Comparison of ENCODE assay signal across 13 cellular contexts in genomic region chr7:94069154-94069739, GRCh38.
DNase-seq lines count a peak whose midpoint lies in the region; ATAC-seq and TF ChIP-seq lines count a peak whose summit lies in the region.
"Had no signal": no experiment of that assay in that cellular context is flagged by ENCODE, and none has a peak within 500 bp of the region (broad histone marks: within the 10 kb centered on the region; RNA-seq: fewer than 3 reads in every experiment).

No MANE protein-coding gene starts in this region.

- no peak overlapping the region for H3K27ac Mint-ChIP-seq in natural killer cell treated with Interleukin-12 subunit alpha and Interleukin-12 subunit beta and Interleukin-15 and Interleukin-18, amount 100 ng/mL, for 72 hours
- no peak overlapping the region for H3K27ac Mint-ChIP-seq in natural killer cell
- H3K27ac Mint-ChIP-seq in stimulated activated effector memory CD8-positive, alpha-beta T cell treated with anti-CD3 and anti-CD28 coated beads, Interleukin-12 subunit alpha, Interleukin-12 subunit beta, amount 100 ng/mL, for 72 hours = no peak overlapping the region

- no peaks in the 10 kb centered on the region for H3K9me3 Mint-ChIP-seq in natural killer cell treated with Interleukin-12 subunit alpha and Interleukin-12 subunit beta and Interleukin-15 and Interleukin-18, amount 100 ng/mL, for 72 hours
- H3K9me3 Mint-ChIP-seq in natural killer cell = no peaks in the 10 kb centered on the region
- H3K9me3 Mint-ChIP-seq in stimulated activated effector memory CD8-positive, alpha-beta T cell treated with anti-CD3 and anti-CD28 coated beads, Interleukin-12 subunit alpha, Interleukin-12 subunit beta, amount 100 ng/mL, for 72 hours = no peaks in the 10 kb centered on the region

- no peak for DNase-seq in natural killer cell treated with Interleukin-12 subunit alpha and Interleukin-12 subunit beta and Interleukin-15 and Interleukin-18, amount 100 ng/mL, for 72 hours (ENCODE audit: low spot score)
- DNase-seq in natural killer cell (no peak), Karpas-422 (peak; percentile 29), smooth muscle cell (lab: John Stamatoyannopoulos, UW; ENCODE audit: unreplicated experiment) (no peak), gastrocnemius medialis (no peak), NCI-H510A (lab: John Stamatoyannopoulos, UW) (no peak)
- no peak for DNase-seq in stimulated activated effector memory CD8-positive, alpha-beta T cell treated with anti-CD3 and anti-CD28 coated beads, Interleukin-12 subunit alpha, Interleukin-12 subunit beta, amount 100 ng/mL, for 72 hours (ENCODE audit: low spot score in 2 of 2)
- DNase-seq: left cardiac atrium, upper lobe of right lung had no signal

- H3K27me3 Mint-ChIP-seq in natural killer cell treated with Interleukin-12 subunit alpha and Interleukin-12 subunit beta and Interleukin-15 and Interleukin-18, amount 100 ng/mL, for 72 hours = peaks cover 34 to 59% of the 10 kb centered on the region in 2 donors
- peaks cover 50 to 89% of the 10 kb centered on the region in 2 donors for H3K27me3 Mint-ChIP-seq in natural killer cell (ENCODE audit: low read depth in 2 of 2)

- H3K27ac ChIP-seq in Karpas-422 (ENCODE audit: low read length) (no peak overlapping the region), smooth muscle cell (ENCODE audit: low read depth) (no peak overlapping the region), gastrocnemius medialis (no peak overlapping the region)
- H3K27ac ChIP-seq: KMS-11, parathyroid adenoma, upper lobe of right lung had no signal

- no peaks in the 10 kb centered on the region for H3F3A ChIP-seq in smooth muscle cell (ENCODE audit: low read depth)

- in situ Hi-C loops in gastrocnemius medialis (cut with MboI; ENCODE audit: low sequenced_read_pairs in 4 of 4) = no loop called here

- no peak for TF ChIP-seq POLR2A in gastrocnemius medialis (IDR thresholded peaks at IDR 0.05)

- WGBS in smooth muscle cell (ENCODE audit: low lambda C conversion rate) = 69% methylated on average over 7 of the region's 7 CpGs

- H3K4me1 ChIP-seq in Karpas-422 (ENCODE audit: low read length) (peaks cover 17% of the 10 kb centered on the region), smooth muscle cell (ENCODE audit: low read depth) (no peaks in the 10 kb centered on the region), gastrocnemius medialis (no peaks in the 10 kb centered on the region)
- H3K4me1 ChIP-seq: parathyroid adenoma, upper lobe of right lung had no signal

- H3K4me2 ChIP-seq in Karpas-422 (ENCODE audit: low read depth, low read length, poor library complexity, severe bottlenecking) = no peak overlapping the region
- H3K4me2 ChIP-seq in smooth muscle cell = no peak overlapping the region
- H3K4me2 ChIP-seq: KMS-11 had no signal

- H3K4me3 ChIP-seq in Karpas-422 (ENCODE audit: low read length) = no peak overlapping the region
- no peak overlapping the region for H3K4me3 ChIP-seq in smooth muscle cell
- H3K4me3 ChIP-seq in gastrocnemius medialis = no peak overlapping the region
- H3K4me3 ChIP-seq: upper lobe of right lung had no signal

- intact Hi-C loops in natural killer cell (cut with micrococcal nuclease) (no loop called here), gastrocnemius medialis (cut with DNase I; ENCODE audit: low total_unique reads) (no loop called here)

- H2AFZ ChIP-seq in Karpas-422 (ENCODE audit: low read length) (no peak overlapping the region), smooth muscle cell (ENCODE audit: low read depth) (no peak overlapping the region)
- H2AFZ ChIP-seq: parathyroid adenoma had no signal

- H3K9me2 ChIP-seq in Karpas-422 (replicated peaks; ENCODE audit: insufficient read depth, low read length) = no peaks in the 10 kb centered on the region

- no peak overlapping the region for H3K4me3 Mint-ChIP-seq in natural killer cell treated with Interleukin-12 subunit alpha and Interleukin-12 subunit beta and Interleukin-15 and Interleukin-18, amount 100 ng/mL, for 72 hours
- no peak overlapping the region for H3K4me3 Mint-ChIP-seq in natural killer cell
- H3K4me3 Mint-ChIP-seq in stimulated activated effector memory CD8-positive, alpha-beta T cell treated with anti-CD3 and anti-CD28 coated beads, Interleukin-12 subunit alpha, Interleukin-12 subunit beta, amount 100 ng/mL, for 72 hours = no peak overlapping the region

- H3K9ac ChIP-seq in Karpas-422 (ENCODE audit: low read length) (no peak overlapping the region), smooth muscle cell (ENCODE audit: low read depth) (no peak overlapping the region)
- H3K9ac ChIP-seq: KMS-11, parathyroid adenoma had no signal

- H3K9me3 ChIP-seq in Karpas-422 (ENCODE audit: low read length) = no peaks in the 10 kb centered on the region
- H3K9me3 ChIP-seq in smooth muscle cell (replicated peaks; ENCODE audit: low read depth) = no peaks in the 10 kb centered on the region
- no peaks in the 10 kb centered on the region for H3K9me3 ChIP-seq in gastrocnemius medialis
- H3K9me3 ChIP-seq: upper lobe of right lung had no signal

- 0 out of 2 replicates have a peak, but pooled peaks cover 3% of the 10 kb centered on the region for H3K27me3 ChIP-seq in Karpas-422 (ENCODE audit: low read length)
- no peaks in the 10 kb centered on the region for H3K27me3 ChIP-seq in smooth muscle cell (ENCODE audit: low read depth)
- H3K27me3 ChIP-seq in gastrocnemius medialis = no peaks in the 10 kb centered on the region
- H3K27me3 ChIP-seq: upper lobe of right lung had no signal

- H3K79me2 ChIP-seq in Karpas-422 (ENCODE audit: low read length) (no peaks in the 10 kb centered on the region), smooth muscle cell (ENCODE audit: low read depth) (no peaks in the 10 kb centered on the region)
- H3K79me2 ChIP-seq: parathyroid adenoma had no signal

- no peaks in the 10 kb centered on the region for H3K36me3 Mint-ChIP-seq in natural killer cell treated with Interleukin-12 subunit alpha and Interleukin-12 subunit beta and Interleukin-15 and Interleukin-18, amount 100 ng/mL, for 72 hours
- no peaks in the 10 kb centered on the region for H3K36me3 Mint-ChIP-seq in natural killer cell
- H3K36me3 Mint-ChIP-seq in stimulated activated effector memory CD8-positive, alpha-beta T cell treated with anti-CD3 and anti-CD28 coated beads, Interleukin-12 subunit alpha, Interleukin-12 subunit beta, amount 100 ng/mL, for 72 hours = no peaks in the 10 kb centered on the region

- no peaks in the 10 kb centered on the region for H4K20me1 ChIP-seq in Karpas-422 (ENCODE audit: insufficient read depth, low read depth, low read length)
- H4K20me1 ChIP-seq in smooth muscle cell (ENCODE audit: low read depth) = no peaks in the 10 kb centered on the region

- H3K36me3 ChIP-seq in Karpas-422 (ENCODE audit: insufficient read depth, low read length) = no peaks in the 10 kb centered on the region
- H3K36me3 ChIP-seq in smooth muscle cell (ENCODE audit: low read depth) = no peaks in the 10 kb centered on the region
- no peaks in the 10 kb centered on the region for H3K36me3 ChIP-seq in gastrocnemius medialis
- H3K36me3 ChIP-seq: upper lobe of right lung had no signal

- peak; percentile 45 to 46 for ATAC-seq in natural killer cell treated with Interleukin-12 subunit alpha and Interleukin-12 subunit beta and Interleukin-15 and Interleukin-18, amount 100 ng/mL, for 72 hours
- ATAC-seq in natural killer cell (no peak), HG02642 (IDR thresholded peaks at IDR 0.05; ENCODE audit: poor library complexity, unreplicated experiment) (peak; percentile 79), gastrocnemius medialis (no peak)
- ATAC-seq in stimulated activated effector memory CD8-positive, alpha-beta T cell treated with anti-CD3 and anti-CD28 coated beads, Interleukin-12 subunit alpha, Interleukin-12 subunit beta, amount 100 ng/mL, for 72 hours = peak; percentile 21
- ATAC-seq: HCT116, left cardiac atrium, upper lobe of right lung had no signal

- TF ChIP-seq CTCF in natural killer cell (IDR thresholded peaks at IDR 0.05) = no peak
- no peak for TF ChIP-seq CTCF in smooth muscle cell (IDR thresholded peaks at IDR 0.05; ENCODE audit: borderline replicate concordance, insufficient read depth, poor library complexity, severe bottlenecking)
- no peak for TF ChIP-seq CTCF in gastrocnemius medialis (IDR thresholded peaks at IDR 0.05 in 4 of 5, conservative IDR thresholded peaks at IDR 0.05 in 1 of 5)

- peaks cover 13 to 14% of the 10 kb centered on the region in 2 donors for H3K4me1 Mint-ChIP-seq in natural killer cell treated with Interleukin-12 subunit alpha and Interleukin-12 subunit beta and Interleukin-15 and Interleukin-18, amount 100 ng/mL, for 72 hours (ENCODE audit: low read depth in 2 of 2)
- peaks cover 14 to 18% of the 10 kb centered on the region in 2 donors for H3K4me1 Mint-ChIP-seq in natural killer cell
- H3K4me1 Mint-ChIP-seq in stimulated activated effector memory CD8-positive, alpha-beta T cell treated with anti-CD3 and anti-CD28 coated beads, Interleukin-12 subunit alpha, Interleukin-12 subunit beta, amount 100 ng/mL, for 72 hours = peaks cover 10% of the 10 kb centered on the region

Comparison
In these comparisons a context has a peak if more than half of its experiments do, and no peak if none do; other contexts are left out.
1. ATAC-seq: peak in natural killer cell treated with Interleukin-12 subunit alpha and Interleukin-12 subunit beta and Interleukin-15 and Interleukin-18, amount 100 ng/mL, for 72 hours (2 of 2), HG02642 (single experiment) and stimulated activated effector memory CD8-positive, alpha-beta T cell treated with anti-CD3 and anti-CD28 coated beads, Interleukin-12 subunit alpha, Interleukin-12 subunit beta, amount 100 ng/mL, for 72 hours (single experiment); none in natural killer cell (0 of 3) and gastrocnemius medialis (0 of 2).